Comparison of ENCODE assay signal across 18 cellular contexts in genomic region chr1:47824721-47825120, GRCh38.
A peak's percentile ranks its signal among the peaks of the same experiment; 100 is the strongest.
DNase-seq lines count a peak whose midpoint lies in the region; ATAC-seq and TF ChIP-seq lines count a peak whose summit lies in the region.
"Had no signal": no experiment of that assay in that cellular context is flagged by ENCODE, and none has a peak within 500 bp of the region (broad histone marks: within the 10 kb centered on the region; RNA-seq: fewer than 3 reads in every experiment).

No MANE protein-coding gene starts in this region.

- no peak overlapping the region for H2AFZ ChIP-seq in neural progenitor cell (replicated peaks)
- H2AFZ ChIP-seq: GM23248 had no signal

- H3K27ac ChIP-seq in right cardiac atrium (ENCODE audit: low read length) (peak overlapping the region; percentile 13), heart right ventricle (no peak overlapping the region), neural progenitor cell (no peak overlapping the region)
- H3K27ac ChIP-seq: BLaER1 treated with 17β-estradiol and CSF1 and Interleukin-3, amounts not matched to agents 10 nM and 100 nM; GM23248 had no signal

- no peaks in the 10 kb centered on the region for H3F3A ChIP-seq in neural progenitor cell (ENCODE audit: low read depth)

- H3K4me1 Mint-ChIP-seq in brain: peaks cover 67% of the 10 kb centered on the region
- peaks cover 63% of the 10 kb centered on the region for H3K4me1 Mint-ChIP-seq in neural progenitor cell

- H4K20me1 ChIP-seq in neural progenitor cell (ENCODE audit: low read depth): no peaks in the 10 kb centered on the region
- H4K20me1 ChIP-seq: BLaER1 treated with 17β-estradiol and CSF1 and Interleukin-3, amounts not matched to agents 10 nM and 100 nM had no signal

- H3K36me3 Mint-ChIP-seq in brain (no peaks in the 10 kb centered on the region), neural progenitor cell (no peaks in the 10 kb centered on the region)
- H3K36me3 Mint-ChIP-seq: CD8-positive, alpha-beta T cell had no signal

- H3K9me3 ChIP-seq in right cardiac atrium (ENCODE audit: control insufficient read depth, low read length): no peaks in the 10 kb centered on the region
- H3K9me3 ChIP-seq in heart right ventricle: no peaks in the 10 kb centered on the region
- H3K9me3 ChIP-seq in neural progenitor cell (ENCODE audit: low read depth): no peaks in the 10 kb centered on the region
- H3K9me3 ChIP-seq: BLaER1 treated with 17β-estradiol and CSF1 and Interleukin-3, amounts not matched to agents 10 nM and 100 nM; Peyer's patch had no signal

- H3K4me1 ChIP-seq in right cardiac atrium (ENCODE audit: control insufficient read depth, insufficient read depth, low read length) (peaks cover 7% of the 10 kb centered on the region), heart right ventricle (peaks cover 0 to 17% (median 0%) of the 10 kb centered on the region in 9 donors), neural progenitor cell (peaks cover 8% of the 10 kb centered on the region)
- H3K4me1 ChIP-seq: Peyer's patch had no signal

- H3K36me3 ChIP-seq in heart right ventricle (no peaks in the 10 kb centered on the region), neural progenitor cell (no peaks in the 10 kb centered on the region)
- H3K36me3 ChIP-seq: BLaER1 treated with 17β-estradiol and CSF1 and Interleukin-3, amounts not matched to agents 10 nM and 100 nM; Peyer's patch had no signal

- peak overlapping the region in 3 of 5 experiments; percentile 24 to 46 (median 44) for H3K27ac Mint-ChIP-seq in brain
- H3K27ac Mint-ChIP-seq in neural progenitor cell: peak overlapping the region; percentile 46
- H3K27ac Mint-ChIP-seq: CD8-positive, alpha-beta T cell had no signal

- H3K4me2 ChIP-seq in neural progenitor cell: no peak overlapping the region
- H3K4me2 ChIP-seq: BLaER1 treated with 17β-estradiol and CSF1 and Interleukin-3, amounts not matched to agents 10 nM and 100 nM had no signal

- intact Hi-C loops in right cardiac atrium (cut with DNase I) (no loop called here), heart right ventricle (cut with DNase I) (no loop called here)

- H3K27me3 Mint-ChIP-seq in brain (peaks cover 9% of the 10 kb centered on the region), neural progenitor cell (ENCODE audit: insufficient read depth, low read depth) (peaks cover 7% of the 10 kb centered on the region)

- WGBS in right cardiac atrium: 47% methylated on average over 7 of the region's 7 CpGs
- WGBS in heart right ventricle, 2 donors: 71 to 77% methylated on average over 7 of the region's 7 CpGs

- H3K9ac ChIP-seq in neural progenitor cell: no peak overlapping the region
- H3K9ac ChIP-seq: BLaER1 treated with 17β-estradiol and CSF1 and Interleukin-3, amounts not matched to agents 10 nM and 100 nM; GM23248 had no signal

- H3K4me3 ChIP-seq in right cardiac atrium (ENCODE audit: low read length) (no peak overlapping the region), heart right ventricle (no peak overlapping the region), neural progenitor cell (no peak overlapping the region)
- H3K4me3 ChIP-seq: BLaER1 treated with 17β-estradiol and CSF1 and Interleukin-3, amounts not matched to agents 10 nM and 100 nM; GM12878; GM23248; Peyer's patch had no signal

- H3K4me3 Mint-ChIP-seq in brain: no peak overlapping the region
- H3K4me3 Mint-ChIP-seq in neural progenitor cell: no peak overlapping the region
- H3K4me3 Mint-ChIP-seq: CD8-positive, alpha-beta T cell had no signal

- TF ChIP-seq CTCF in heart right ventricle (IDR thresholded peaks at IDR 0.05): no peak
- TF ChIP-seq CTCF in brain (conservative IDR thresholded peaks at IDR 0.05): no peak
- TF ChIP-seq CTCF in neural progenitor cell (IDR thresholded peaks at IDR 0.05): no peak

- H3K79me2 ChIP-seq in neural progenitor cell (ENCODE audit: low read depth): no peaks in the 10 kb centered on the region

- DNase-seq in right cardiac atrium: peak in 1 of 3 donors; percentile 73
- DNase-seq in heart right ventricle: no peak
- no peak for DNase-seq in neural progenitor cell (ENCODE audit: low spot score)
- no peak for DNase-seq in activated CD4-positive, CD25-positive, alpha-beta regulatory T cell treated with anti-CD3 and anti-CD28 coated beads, Interleukin-2, amount 50 U/mL, for 72 hours
- DNase-seq in AG08396 (ENCODE audit: low spot score): no peak
- DNase-seq: CD8-positive, alpha-beta T cell; DMS53; EL; GM23248; HCEC 1CT; NCI-H2029 treated with DMSO at 0.1 percent for 48 hours; NCI-H510A treated with DMSO at 0.1 percent for 48 hours had no signal

- no peaks in the 10 kb centered on the region for H3K27me3 ChIP-seq in right cardiac atrium (ENCODE audit: control insufficient read depth, insufficient read depth)
- peaks cover 0 to 5% (median 0%) of the 10 kb centered on the region in 7 donors for H3K27me3 ChIP-seq in heart right ventricle
- H3K27me3 ChIP-seq in neural progenitor cell: no peaks in the 10 kb centered on the region
- H3K27me3 ChIP-seq: BLaER1 treated with 17β-estradiol and CSF1 and Interleukin-3, amounts not matched to agents 10 nM and 100 nM; Peyer's patch had no signal

- ATAC-seq in right cardiac atrium (peak; percentile 26 to 40), heart right ventricle (no peak), HG02610 (IDR thresholded peaks at IDR 0.05; ENCODE audit: unreplicated experiment) (no peak)
- ATAC-seq: CD8-positive, alpha-beta T cell; GM12878; Right ventricle myocardium inferior had no signal

- H3K9me3 Mint-ChIP-seq in brain: no peaks in the 10 kb centered on the region
- no peaks in the 10 kb centered on the region for H3K9me3 Mint-ChIP-seq in neural progenitor cell
- H3K9me3 Mint-ChIP-seq: CD8-positive, alpha-beta T cell had no signal

Comparison
In these comparisons a context has a peak if more than half of its experiments do, and no peak if none do; other contexts are left out.
1. ATAC-seq: peak in right cardiac atrium (2 of 2); none in heart right ventricle (0 of 8) and HG02610 (single experiment).